10 cellular contexts compared by ENCODE assay signal in genomic region chr20:62163485-62163865, GRCh38. TPM values are rescaled to one million over a fixed set of nuclear protein-coding genes. Genes with fewer than 3 reads are reported as not detected.
"Had no signal": no experiment of that assay in that cellular context is flagged by ENCODE, and none has a peak within 500 bp of the region (broad histone marks: within the 10 kb centered on the region; RNA-seq: fewer than 3 reads in every experiment).

No MANE protein-coding gene starts in this region.

- H3K27ac Mint-ChIP-seq: HFFc6 had no signal

- H3K9me3 ChIP-seq: HAP-1 had no signal

- H3K4me1 ChIP-seq: HAP-1 had no signal

- H3K27ac ChIP-seq: GM23248, HL-60 had no signal

- DNase-seq: GM23248, GOT3, H7, HFFc6, IMR-90 had no signal

- H2AFZ ChIP-seq: GM23248 had no signal

- ATAC-seq: HCT116 had no signal

- H3K4me3 Mint-ChIP-seq: HFFc6 had no signal

- H3K9ac ChIP-seq: GM23248 had no signal

- H3K9me3 Mint-ChIP-seq: HFFc6 had no signal

- H3K4me3 ChIP-seq: GM23248, HAP-1 had no signal

RNA-seq across cellular contexts. Expression of gene HRH3, which starts 56.6 kb away (rescaled TPM):
- total RNA-seq: GM23248, H4, HFFc6, HT1080, IMR-90 had no signal
- polyA plus RNA-seq: GM23248, IMR-90 had no signal
